Comparison of ENCODE assay signal across 13 cellular contexts in the genomic region with DNA sequence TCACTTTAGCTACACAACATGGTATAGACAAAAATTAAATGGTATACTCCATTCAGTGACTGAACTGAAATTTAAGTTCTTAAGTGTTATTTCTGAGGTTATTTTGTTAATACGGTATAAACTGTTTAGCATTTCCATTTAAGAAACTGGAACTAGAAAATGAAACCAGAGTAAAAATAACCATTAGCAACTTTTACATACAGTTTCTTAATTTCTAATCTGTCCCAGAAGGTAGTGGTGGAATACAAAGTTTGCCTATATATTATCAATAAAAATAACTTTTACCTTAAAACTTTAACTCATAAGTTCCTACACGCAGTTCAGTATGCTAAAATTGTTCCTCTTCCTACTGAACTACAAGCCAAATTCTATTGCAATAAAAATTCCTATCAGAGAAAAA. TPM values are rescaled to one million over a fixed set of nuclear protein-coding genes. Genes with fewer than 3 reads are reported as not detected.
DNase-seq lines count a peak whose midpoint lies in the region; ATAC-seq, FAIRE-seq and TF ChIP-seq lines count a peak whose summit lies in the region.
"Had no signal": no experiment of that assay in that cellular context is flagged by ENCODE, and none has a peak within 500 bp of the region (broad histone marks: within the 10 kb centered on the region; RNA-seq: fewer than 3 reads in every experiment).

No MANE protein-coding gene starts in this region.

- peak overlapping the region in 1 of 2 donors; percentile 52 for H3K4me3 Mint-ChIP-seq in effector memory CD8-positive, alpha-beta T cell
- H3K4me3 Mint-ChIP-seq in endothelial cell (ENCODE audit: unreplicated experiment): no peak overlapping the region
- H3K4me3 Mint-ChIP-seq: T-helper 1 cell treated with Interleukin-12 subunit alpha and Interleukin-12 subunit beta and Interleukin-4 antibody, amounts not matched to agents 30 μg/mL and 1 μg/mL, for 36 hours had no signal

- no peaks in the 10 kb centered on the region for H3K27me3 Mint-ChIP-seq in effector memory CD8-positive, alpha-beta T cell
- H3K27me3 Mint-ChIP-seq in endothelial cell (ENCODE audit: unreplicated experiment): peaks cover 2% of the 10 kb centered on the region

- no peak for TF ChIP-seq CTCF in GM13976 (IDR thresholded peaks at IDR 0.05; ENCODE audit: borderline replicate concordance, control extremely low read depth, extremely low read depth, insufficient read depth, missing control alignments)
- no peak for TF ChIP-seq CTCF in endothelial cell (IDR thresholded peaks at IDR 0.05; ENCODE audit: unreplicated experiment)

- H3K36me3 Mint-ChIP-seq in effector memory CD8-positive, alpha-beta T cell (ENCODE audit: insufficient read depth): peaks cover 44% of the 10 kb centered on the region
- peaks cover 20% of the 10 kb centered on the region for H3K36me3 Mint-ChIP-seq in endothelial cell (ENCODE audit: low read depth, unreplicated experiment)

- in situ Hi-C loops in GM13976 (cut with MboI; ENCODE audit: low sequenced_read_pairs, unreplicated experiment): no loop called here

- DNase-seq in GM13976 (ENCODE audit: low spot score) (peak; percentile 35), OCI-M2 (lab: John Stamatoyannopoulos, UW; ENCODE audit: unreplicated experiment) (no peak), HTR-8/SVneo (ENCODE audit: insufficient read length, low spot score) (no peak), endothelial cell (ENCODE audit: low spot score) (no peak), SW480 (ENCODE audit: low spot score) (no peak)
- no peak for DNase-seq in effector memory CD8-positive, alpha-beta T cell
- DNase-seq: NCI-H1417, psoas muscle had no signal

- FAIRE-seq in HTR-8/SVneo (lab: Jason Lieb, UNC): no peak
- FAIRE-seq: endometrium, H1 had no signal

- ATAC-seq in GM21367 (IDR thresholded peaks at IDR 0.05; ENCODE audit: unreplicated experiment): peak; percentile 50
- peak; percentile 65 for ATAC-seq in HG03432 (IDR thresholded peaks at IDR 0.05; ENCODE audit: unreplicated experiment)
- ATAC-seq in effector memory CD8-positive, alpha-beta T cell (replicated peaks): no peak
- ATAC-seq: psoas muscle had no signal

- peak overlapping the region; percentile 24 to 30 for H3K27ac Mint-ChIP-seq in effector memory CD8-positive, alpha-beta T cell
- no peak overlapping the region for H3K27ac Mint-ChIP-seq in endothelial cell (ENCODE audit: unreplicated experiment)
- H3K27ac Mint-ChIP-seq: T-helper 1 cell treated with Interleukin-12 subunit alpha and Interleukin-12 subunit beta and Interleukin-4 antibody, amounts not matched to agents 30 μg/mL and 1 μg/mL, for 36 hours had no signal

- peaks cover 24 to 31% of the 10 kb centered on the region in 2 donors for H3K4me1 Mint-ChIP-seq in effector memory CD8-positive, alpha-beta T cell (ENCODE audit: low read depth in 2 of 2)
- peaks cover 17% of the 10 kb centered on the region for H3K4me1 Mint-ChIP-seq in endothelial cell (ENCODE audit: unreplicated experiment)

- no peaks in the 10 kb centered on the region for H3K9me3 Mint-ChIP-seq in effector memory CD8-positive, alpha-beta T cell
- H3K9me3 Mint-ChIP-seq in endothelial cell (ENCODE audit: unreplicated experiment): no peaks in the 10 kb centered on the region
- H3K9me3 Mint-ChIP-seq: T-helper 1 cell treated with Interleukin-12 subunit alpha and Interleukin-12 subunit beta and Interleukin-4 antibody, amounts not matched to agents 30 μg/mL and 1 μg/mL, for 36 hours had no signal

RNA-seq across cellular contexts. Expression of a gene that starts 10.3 kb away (rescaled TPM):
- total RNA-seq in endothelial cell (ENCODE audit: unreplicated experiment): 105 TPM
